In genomic region chr10:103905441-103905840, GRCh38 we compare ENCODE assay signal across 16 cellular contexts. TPM values are rescaled to one million over a fixed set of nuclear protein-coding genes. Genes with fewer than 3 reads are reported as not detected.
A peak's percentile ranks its signal among the peaks of the same experiment; 100 is the strongest.
DNase-seq lines count a peak whose midpoint lies in the region; ATAC-seq and TF ChIP-seq lines count a peak whose summit lies in the region.
"Had no signal": no experiment of that assay in that cellular context is flagged by ENCODE, and none has a peak within 500 bp of the region (broad histone marks: within the 10 kb centered on the region; RNA-seq: fewer than 3 reads in every experiment).

No MANE protein-coding gene starts in this region.

- no peaks in the 10 kb centered on the region for H3K27me3 Mint-ChIP-seq in stimulated activated naive CD8-positive, alpha-beta T cell treated with anti-CD3 and anti-CD28 coated beads, Interleukin-15, Interleukin-2, amounts not matched to agents 100 ng/mL and 50 ng/mL, for 24 hours
- H3K27me3 Mint-ChIP-seq: memory B cell had no signal

- peaks cover 0 to 2% of the 10 kb centered on the region in 2 donors for H3K4me1 ChIP-seq in aorta (ENCODE audit: control insufficient read depth in 1 of 2, insufficient read depth in 2 of 2, low read length in 2 of 2)
- peaks cover 15 to 19% of the 10 kb centered on the region in 2 donors for H3K4me1 ChIP-seq in adrenal gland (replicated peaks in 1 of 2)

- TF ChIP-seq CTCF in astrocyte of the spinal cord (IDR thresholded peaks at IDR 0.05; ENCODE audit: low read depth, low read length) (no peak), adrenal gland (IDR thresholded peaks at IDR 0.05) (no peak)

- H3K4me3 Mint-ChIP-seq in stimulated activated naive CD8-positive, alpha-beta T cell treated with anti-CD3 and anti-CD28 coated beads, Interleukin-15, Interleukin-2, amounts not matched to agents 100 ng/mL and 50 ng/mL, for 24 hours, result peak overlapping the region; percentile 9
- H3K4me3 Mint-ChIP-seq: memory B cell had no signal

- H3K27me3 ChIP-seq in aorta (ENCODE audit: control insufficient read depth in 1 of 2, insufficient read depth in 2 of 2, low read length in 1 of 2) (no peaks in the 10 kb centered on the region), adrenal gland (no peaks in the 10 kb centered on the region)
- H3K27me3 ChIP-seq: neutrophil, upper lobe of left lung had no signal

- DNase-seq in stimulated activated naive CD8-positive, alpha-beta T cell treated with anti-CD3 and anti-CD28 coated beads, Interleukin-15, Interleukin-2, amounts not matched to agents 100 U/mL and 50 U/mL, for 24 hours, result no peak
- DNase-seq in astrocyte of the spinal cord (ENCODE audit: low read depth, low spot score) (peak; percentile 37), medulla oblongata (ENCODE audit: extremely low spot score) (peak; percentile 62), aorta (no peak), OCI-M2 (lab: John Stamatoyannopoulos, UW; ENCODE audit: unreplicated experiment) (no peak), adrenal gland (no peak)
- DNase-seq: activated CD4-positive, alpha-beta T cell treated with anti-CD3 and anti-CD28 coated beads for 4 hours; MM.1S; NCI-H2081; NCI-H82; upper lobe of left lung had no signal

- H3K4me1 Mint-ChIP-seq in stimulated activated naive CD8-positive, alpha-beta T cell treated with anti-CD3 and anti-CD28 coated beads, Interleukin-15, Interleukin-2, amounts not matched to agents 100 ng/mL and 50 ng/mL, for 24 hours (ENCODE audit: low read depth), result peaks cover 85% of the 10 kb centered on the region

- H3K4me3 ChIP-seq in astrocyte of the spinal cord (ENCODE audit: low read depth, low read length) (no peak overlapping the region), aorta (ENCODE audit: low read length in 2 of 2) (no peak overlapping the region), adrenal gland (no peak overlapping the region)
- H3K4me3 ChIP-seq: upper lobe of left lung had no signal

- H3K9me3 ChIP-seq in aorta (ENCODE audit: control insufficient read depth, low read length) (no peaks in the 10 kb centered on the region), adrenal gland (replicated peaks in 1 of 3) (no peaks in the 10 kb centered on the region)
- H3K9me3 ChIP-seq: neutrophil, upper lobe of left lung had no signal

- ATAC-seq in stimulated activated naive CD8-positive, alpha-beta T cell treated with anti-CD3 and anti-CD28 coated beads, Interleukin-15, Interleukin-2, amounts not matched to agents 100 U/mL and 50 U/mL, for 24 hours, result no peak
- ATAC-seq in aorta (ENCODE audit: low FRiP score) (peak; percentile 72), GM21619 (IDR thresholded peaks at IDR 0.05; ENCODE audit: unreplicated experiment) (no peak)
- ATAC-seq: sciatic nerve had no signal

- H3K9me3 Mint-ChIP-seq in stimulated activated naive CD8-positive, alpha-beta T cell treated with anti-CD3 and anti-CD28 coated beads, Interleukin-15, Interleukin-2, amounts not matched to agents 100 ng/mL and 50 ng/mL, for 24 hours, result no peaks in the 10 kb centered on the region
- H3K9me3 Mint-ChIP-seq: memory B cell had no signal

- no peak for TF ChIP-seq POLR2A in adrenal gland (IDR thresholded peaks at IDR 0.05)

- H3K36me3 ChIP-seq in aorta (ENCODE audit: control insufficient read depth in 1 of 2, insufficient read depth in 2 of 2, low read length in 1 of 2), result no peaks in the 10 kb centered on the region
- peaks cover 0 to 18% of the 10 kb centered on the region in 2 donors for H3K36me3 ChIP-seq in adrenal gland (replicated peaks in 1 of 2)

- peak overlapping the region; percentile 60 to 94 for H3K27ac ChIP-seq in aorta (ENCODE audit: low read depth in 1 of 2, low read length in 2 of 2)
- peak overlapping the region in 1 of 5 donors; percentile 11 for H3K27ac ChIP-seq in adrenal gland
- H3K27ac ChIP-seq: neutrophil had no signal

- intact Hi-C loops in aorta (cut with DNase I), result no loop called here
- intact Hi-C loops in adrenal gland (cut with DNase I), result no loop called here

- H3K27ac Mint-ChIP-seq in stimulated activated naive CD8-positive, alpha-beta T cell treated with anti-CD3 and anti-CD28 coated beads, Interleukin-15, Interleukin-2, amounts not matched to agents 100 ng/mL and 50 ng/mL, for 24 hours, result peak overlapping the region; percentile 61
- H3K27ac Mint-ChIP-seq: memory B cell had no signal

- peaks cover 19% of the 10 kb centered on the region for H3K36me3 Mint-ChIP-seq in stimulated activated naive CD8-positive, alpha-beta T cell treated with anti-CD3 and anti-CD28 coated beads, Interleukin-15, Interleukin-2, amounts not matched to agents 100 ng/mL and 50 ng/mL, for 24 hours (ENCODE audit: low read depth)

- in situ Hi-C loops in astrocyte of the spinal cord (cut with HindIII; ENCODE audit: low sequenced_read_pairs), result no loop called here

- 3 to 8% methylated on average over 4 of the region's 4 CpGs for WGBS in aorta, 2 donors
- 58 to 72% (median 68%) methylated on average over 4 of the region's 4 CpGs for WGBS in adrenal gland, 4 donors

RNA-seq across cellular contexts. Expression of gene STN1, which starts 12.5 kb away (rescaled TPM):
- total RNA-seq in aorta (10 to 100 TPM; 20.3 to 24.2 TPM), adrenal gland (10 to 100 TPM; 24.5 to 50.7 (median 36.2) TPM)
- polyA plus RNA-seq in aorta (10 to 100 TPM; 16.9 to 20.8 TPM), adrenal gland (10 to 100 TPM; 14.8 to 38.5 (median 18.8) TPM)

RNA-seq across cellular contexts. Expression of gene SH3PXD2A, which starts 50.1 kb away (rescaled TPM):
- total RNA-seq in aorta (10 to 100 TPM; 55.9 to 69.1 TPM), adrenal gland (10 to 100 TPM; 14.6 to 34.5 (median 20.1) TPM)
- polyA plus RNA-seq in aorta (10 to 100 TPM; 18.7 to 29.1 TPM), adrenal gland (10 to 100 TPM; 10.4 to 19.2 (median 10.5) TPM)

Comparison
In these comparisons a context has a peak if more than half of its experiments do, and no peak if none do; other contexts are left out.
1. DNase-seq: peak in astrocyte of the spinal cord (single experiment) and medulla oblongata (single experiment); none in stimulated activated naive CD8-positive, alpha-beta T cell treated with anti-CD3 and anti-CD28 coated beads, Interleukin-15, Interleukin-2, amounts not matched to agents 100 U/mL and 50 U/mL, for 24 hours (single experiment), aorta (0 of 2), OCI-M2 (single experiment) and adrenal gland (0 of 7).